9 cellular contexts compared by ENCODE assay signal in genomic region chr4:140237616-140238352, GRCh38.
DNase-seq lines count a peak whose midpoint lies in the region; ATAC-seq, FAIRE-seq and TF ChIP-seq lines count a peak whose summit lies in the region.
"Had no signal": no experiment of that assay in that cellular context is flagged by ENCODE, and none has a peak within 500 bp of the region (broad histone marks: within the 10 kb centered on the region; RNA-seq: fewer than 3 reads in every experiment).

No MANE protein-coding gene starts in this region.

- no peaks in the 10 kb centered on the region for H4K20me1 ChIP-seq in GM23338 (replicated peaks; ENCODE audit: insufficient read depth)

- H3K4me3 ChIP-seq in GM23338, result peak overlapping the region; percentile 40
- H3K4me3 ChIP-seq in breast epithelium, result peak overlapping the region; percentile 3 to 53 (median 23)
- peak overlapping the region in 1 of 8 donors; percentile 19 for H3K4me3 ChIP-seq in spleen

- intact Hi-C loops in breast epithelium (cut with DNase I; ENCODE audit: low total_unique reads), result no loop called here
- intact Hi-C loops in spleen (cut with DNase I; ENCODE audit: low total_unique reads), result no loop called here

- H3K9me2 ChIP-seq in GM23338 (ENCODE audit: insufficient read depth), result no peaks in the 10 kb centered on the region

- H3K36me3 Mint-ChIP-seq in GM23338 (ENCODE audit: low read depth), result no peaks in the 10 kb centered on the region

- no peaks in the 10 kb centered on the region for H3K79me2 ChIP-seq in GM23338 (replicated peaks; ENCODE audit: insufficient read depth)

- H3K9me3 ChIP-seq in breast epithelium (no peaks in the 10 kb centered on the region), spleen (no peaks in the 10 kb centered on the region)

- H3K4me1 ChIP-seq in GM23338 (ENCODE audit: insufficient read depth) (peaks cover 38% of the 10 kb centered on the region), breast epithelium (peaks cover 3 to 6% of the 10 kb centered on the region in 2 donors), spleen (peaks cover 16 to 63% (median 29%) of the 10 kb centered on the region in 6 donors)

- peak overlapping the region; percentile 97 for H3K27ac Mint-ChIP-seq in GM23338

- H3K36me3 ChIP-seq in GM23338 (ENCODE audit: insufficient read depth), result no peaks in the 10 kb centered on the region
- H3K36me3 ChIP-seq in breast epithelium, result no peaks in the 10 kb centered on the region
- H3K36me3 ChIP-seq in spleen, result no peaks in the 10 kb centered on the region

- peaks cover 14% of the 10 kb centered on the region for H3K27me3 Mint-ChIP-seq in GM23338 (ENCODE audit: insufficient read depth, low read depth, poor library complexity)

- DNase-seq in GM23338 (ENCODE audit: low spot score) (peak; percentile 89), NCI-H446 treated with DMSO at 0.1 percent for 48 hours (lab: John Stamatoyannopoulos, UW) (peak; percentile 98), breast epithelium (ENCODE audit: low spot score in 2 of 2) (peak; percentile 38 to 54), spleen (peak; percentile 83), HEK293T (ENCODE audit: extremely low spot score) (no peak)

- H3K4me3 Mint-ChIP-seq in GM23338, result peak overlapping the region; percentile 64

- WGBS in spleen, 5 donors, result 32 to 45% (median 33%) methylated on average over 15 to 16 of the region's 16 CpGs

- H3K27me3 ChIP-seq in GM23338 (ENCODE audit: insufficient read depth), result no peaks in the 10 kb centered on the region
- no peaks in the 10 kb centered on the region for H3K27me3 ChIP-seq in breast epithelium
- H3K27me3 ChIP-seq in spleen (replicated peaks in 1 of 7), result peaks cover 0 to 5% (median 0%) of the 10 kb centered on the region in 7 donors

- no peak for TF ChIP-seq CTCF in GM23338 (conservative IDR thresholded peaks at IDR 0.05; ENCODE audit: low read depth in 2 of 2)
- TF ChIP-seq CTCF in breast epithelium (IDR thresholded peaks at IDR 0.05), result no peak
- TF ChIP-seq CTCF in spleen (IDR thresholded peaks at IDR 0.05 in 8 of 11, conservative IDR thresholded peaks at IDR 0.05 in 3 of 11), result no peak

- ATAC-seq in GM23338, result peak; percentile 87
- ATAC-seq in GM21723 (IDR thresholded peaks at IDR 0.05; ENCODE audit: unreplicated experiment), result no peak
- no peak for ATAC-seq in HG02840 (IDR thresholded peaks at IDR 0.05; ENCODE audit: low FRiP score, unreplicated experiment)
- ATAC-seq: Panc1 had no signal

- 0 out of 2 replicates have a peak, but pooled peaks cover 5% of the 10 kb centered on the region for H3F3A ChIP-seq in GM23338 (replicated peaks; ENCODE audit: low read depth)

- CTCF ChIA-PET in HEK293T (lab: Yijun Ruan, JAX), result interaction anchor here (0.6 to 1.6 kb wide), 3 partner anchors 12 to 226 kb away, joined by 4 to 8 read pairs (median 6); no protein-coding TSS in a partner anchor

- POLR2A ChIA-PET in HEK293T (lab: Yijun Ruan, JAX), result interaction anchor here (0.9 to 2.2 kb wide), 2 partner anchors 84 to 88 kb away, joined by 3 to 11 read pairs; partner anchors contain the start of gene MAML3

- no peak for TF ChIP-seq POLR2A in breast epithelium (IDR thresholded peaks at IDR 0.05)
- no peak for TF ChIP-seq POLR2A in spleen (IDR thresholded peaks at IDR 0.05)

- peak overlapping the region; percentile 76 for H3K4me2 ChIP-seq in GM23338

- FAIRE-seq in islet of Langerhans (lab: Jason Lieb, UNC), result peak; percentile 79

- peak overlapping the region; percentile 25 for H2AFZ ChIP-seq in GM23338

- H3K4me1 Mint-ChIP-seq in GM23338, result peaks cover 64% of the 10 kb centered on the region

- no peaks in the 10 kb centered on the region for H3K9me3 Mint-ChIP-seq in GM23338

- peak overlapping the region; percentile 64 for H3K27ac ChIP-seq in GM23338 (ENCODE audit: low read depth)
- peak overlapping the region; percentile 88 to 94 for H3K27ac ChIP-seq in breast epithelium
- peak overlapping the region in 7 of 8 donors; percentile 52 to 72 (median 60) for H3K27ac ChIP-seq in spleen

TF ChIP-seq in GM23338, 12 proteins besides CTCF, POLR2A, EP300 and RAD21:
- no peak for TF ChIP-seq EZH2phosphoT487 (IDR thresholded peaks at IDR 0.05; ENCODE audit: unreplicated experiment)
- peak; percentile 62 for TF ChIP-seq POLR2AphosphoS5 (IDR thresholded peaks at IDR 0.05; ENCODE audit: low read depth)

TF ChIP-seq in HEK293T, 16 proteins besides CTCF, POLR2A, EP300 and RAD21:
- TF ChIP-seq SP1 (IDR thresholded peaks at IDR 0.05) (no peak), NFRKB (IDR thresholded peaks at IDR 0.05) (no peak), ZNF384 (IDR thresholded peaks at IDR 0.05) (no peak), FOXK2 (IDR thresholded peaks at IDR 0.05) (no peak), ARNT (IDR thresholded peaks at IDR 0.05) (no peak), BHLHE40 (IDR thresholded peaks at IDR 0.05; ENCODE audit: borderline replicate concordance) (no peak), TARDBP (IDR thresholded peaks at IDR 0.05) (no peak)
